8 cellular contexts compared by ENCODE assay signal in the genomic region with DNA sequence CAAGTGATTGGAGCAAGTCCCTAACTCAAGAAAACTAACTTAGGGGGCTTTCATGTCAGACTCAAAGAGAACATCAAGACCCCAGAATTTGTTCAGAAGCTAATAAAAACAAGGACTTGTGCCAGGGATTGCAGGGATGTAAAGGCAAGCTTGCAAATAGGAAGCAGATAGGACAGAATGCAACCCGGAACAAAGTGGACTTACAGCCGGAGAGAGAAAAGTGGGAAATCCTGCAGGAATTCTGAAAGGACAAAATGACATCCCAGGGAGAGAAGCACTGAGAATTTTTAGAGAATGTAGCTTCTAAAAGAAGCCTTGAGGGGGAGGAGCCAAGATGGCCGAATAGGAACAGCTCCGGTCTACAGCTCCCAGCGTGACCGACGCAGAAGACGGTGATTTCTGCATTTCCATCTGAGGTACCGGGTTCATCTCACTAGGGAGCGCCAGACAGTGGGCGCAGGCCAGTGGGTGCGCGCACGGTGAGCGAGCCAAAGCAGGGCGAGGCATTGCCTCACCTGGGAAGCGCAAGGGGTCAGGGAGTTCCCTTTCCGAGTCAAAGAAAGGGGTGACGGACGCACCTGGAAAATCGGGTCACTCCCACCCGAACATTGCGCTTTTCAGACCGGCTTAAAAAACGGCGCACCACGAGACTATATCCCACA.
DNase-seq lines count a peak whose midpoint lies in the region; ATAC-seq, FAIRE-seq and TF ChIP-seq lines count a peak whose summit lies in the region.
"Not testable (repeated sequence)": the region's sequence is repeated elsewhere in the genome, so short reads cannot be mapped to it uniquely, and the experiment has no call there.

No MANE protein-coding gene starts in this region.

- 66% methylated on average over 15 of the region's 27 CpGs for WGBS in HUES64
- WGBS in H1 (ENCODE audit: extremely low coverage in 1 of 2, insufficient coverage in 1 of 2, insufficient read length in 1 of 2, insufficient replicate concordance in 2 of 2, low coverage in 1 of 2, low lambda C conversion rate in 2 of 2, missing lambda C conversion rate in 1 of 2), 2 experiments: 93% methylated on average over 10 of the region's 27 CpGs; no CpG with 5 or more reads in 1 of the 2 experiments

- H2AFZ ChIP-seq in GM23338 (peak overlapping the region; percentile 86; the same call in 1 of the 2 replicates), H1 (ENCODE audit: low read length) (peak overlapping the region; percentile 79)

- ATAC-seq in GM23338: not testable (repeated sequence)

- H3K4me3 ChIP-seq in GM23338 (peak overlapping the region; percentile 17; the same call in 1 of the 2 replicates), HUES64 (ENCODE audit: low read length) (peak overlapping the region; percentile 37), H1 (ENCODE audit: extremely low read depth in 1 of 4, insufficient read depth in 2 of 4, low read depth in 3 of 4, low read length in 4 of 4) (peak overlapping the region in 2 of 4 experiments; percentile 10 to 24; a peak in 2 of 8 replicates), iPS-20b (ENCODE audit: low read length) (peak overlapping the region; percentile 41; the same call in 1 of the 2 replicates)

- 0 out of 2 replicates have a peak overlapping the region, but pooled peaks have one; percentile 75 for H2BK12ac ChIP-seq in H1 (ENCODE audit: low read depth, low read length)

- H3K36me3 ChIP-seq in GM23338 (ENCODE audit: insufficient read depth); HUES64 (ENCODE audit: insufficient read depth, low read length); H1 (ENCODE audit: control insufficient read depth in 2 of 4, insufficient read depth in 4 of 4, low read length in 3 of 4); iPS-20b (ENCODE audit: insufficient read depth, low read depth, low read length): not testable (repeated sequence)

- H3F3A ChIP-seq in GM23338 (replicated peaks; ENCODE audit: low read depth): not testable (repeated sequence)

- H3K9me3 Mint-ChIP-seq in GM23338; progenitor cell of endocrine pancreas (ENCODE audit: low read depth): not testable (repeated sequence)

- H3K9me3 ChIP-seq in HUES64 (ENCODE audit: insufficient read depth, low read depth, low read length); H1 (ENCODE audit: insufficient read depth in 2 of 2, low read depth in 1 of 2, low read length in 1 of 2); iPS-20b (ENCODE audit: insufficient read depth, low read depth, low read length): not testable (repeated sequence)

- not testable (repeated sequence) for H3K23me2 ChIP-seq in H1 (ENCODE audit: low read depth, low read length)

- peak; percentile 44 for DNase-seq in GM23338 (ENCODE audit: low spot score)
- DNase-seq in NCI-H526 (lab: John Stamatoyannopoulos, UW): peak; percentile 30 to 62
- DNase-seq in SW480 (ENCODE audit: low spot score): peak; percentile 24
- peak in 1 of 2 experiments; percentile 47 for DNase-seq in H1 (ENCODE audit: low read depth in 1 of 2, low spot score in 2 of 2)
- DNase-seq in progenitor cell of endocrine pancreas (ENCODE audit: low spot score, unreplicated experiment): not testable (repeated sequence)

- not testable (repeated sequence) for H2BK5ac ChIP-seq in H1 (ENCODE audit: low read depth, low read length)

- TF ChIP-seq EP300 in H1 (IDR thresholded peaks at IDR 0.05; ENCODE audit: borderline replicate concordance in 1 of 2, low read depth in 2 of 2, low read length in 2 of 2): not testable (repeated sequence)

- not testable (repeated sequence) for H2BK20ac ChIP-seq in H1 (ENCODE audit: low read length)

- not testable (repeated sequence) for H3K18ac ChIP-seq in H1 (ENCODE audit: extremely low read depth, low read length)

- H3K79me1 ChIP-seq in H1 (ENCODE audit: low read depth, low read length): not testable (repeated sequence)

- H4K5ac ChIP-seq in H1 (ENCODE audit: insufficient read length, low read depth, low read length): not testable (repeated sequence)

- H3K9me2 ChIP-seq in GM23338 (ENCODE audit: insufficient read depth): not testable (repeated sequence)

- H2BK120ac ChIP-seq in H1 (replicated peaks; ENCODE audit: low read depth, low read length): not testable (repeated sequence)

- H3K79me2 ChIP-seq in GM23338 (replicated peaks; ENCODE audit: insufficient read depth); H1 (ENCODE audit: control insufficient read depth in 1 of 2, insufficient read depth in 2 of 2, low read length in 2 of 2): not testable (repeated sequence)

- not testable (repeated sequence) for H3K27me3 Mint-ChIP-seq in GM23338 (ENCODE audit: insufficient read depth, low read depth, poor library complexity); progenitor cell of endocrine pancreas

- TF ChIP-seq RAD21 in H1 (IDR thresholded peaks at IDR 0.05 in 1 of 2, conservative IDR thresholded peaks at IDR 0.05 in 1 of 2; ENCODE audit: low read depth in 2 of 2, low read length in 2 of 2): not testable (repeated sequence)

- H4K8ac ChIP-seq in H1 (ENCODE audit: extremely low read depth, insufficient read depth, low read length): not testable (repeated sequence)

- H3K14ac ChIP-seq in H1 (ENCODE audit: insufficient read length): not testable (repeated sequence)

- H4K20me1 ChIP-seq in GM23338 (replicated peaks; ENCODE audit: insufficient read depth); H1 (replicated peaks in 1 of 2; ENCODE audit: control insufficient read depth in 1 of 2, insufficient read depth in 2 of 2, low read length in 2 of 2): not testable (repeated sequence)

- peak overlapping the region; percentile 62 for H3K4me2 ChIP-seq in GM23338
- H3K4me2 ChIP-seq in H1 (ENCODE audit: insufficient read depth in 1 of 2, low read depth in 2 of 2, low read length in 2 of 2): peak overlapping the region in 1 of 2 experiments; percentile 59; a peak in 2 of 4 replicates

- H3K56ac ChIP-seq in H1 (replicated peaks; ENCODE audit: insufficient read length, low read depth, low read length): not testable (repeated sequence)

- CTCF ChIA-PET in H1 (lab: Charles Lee; ENCODE audit: partially characterized antibody): interaction anchor here (1.0 to 1.4 kb wide), 2 partner anchors 12 to 80 kb away, joined by 3 to 7 read pairs; no protein-coding TSS in a partner anchor

- H3K23ac ChIP-seq in H1 (ENCODE audit: insufficient read length): not testable (repeated sequence)

- peak overlapping the region; percentile 64 for H3K27ac ChIP-seq in 22Rv1
- H3K27ac ChIP-seq in GM23338 (ENCODE audit: low read depth): 0 out of 2 replicates have a peak overlapping the region, but pooled peaks have one; percentile 67
- H3K27ac ChIP-seq in HUES64 (ENCODE audit: low read depth, low read length); H1 (ENCODE audit: low read depth, low read length); iPS-20b (ENCODE audit: low read length): not testable (repeated sequence)

- H3K9ac ChIP-seq in HUES64 (ENCODE audit: low read depth, low read length): peak overlapping the region; percentile 47; the same call in 1 of the 2 replicates
- not testable (repeated sequence) for H3K9ac ChIP-seq in H1 (replicated peaks in 1 of 4; ENCODE audit: extremely low read depth in 1 of 4, low read depth in 3 of 4, low read length in 3 of 4); iPS-20b (ENCODE audit: low read depth, low read length)

- not testable (repeated sequence) for H3K27me3 ChIP-seq in GM23338 (ENCODE audit: insufficient read depth); HUES64 (ENCODE audit: insufficient read depth, low read length); H1 (replicated peaks in 1 of 4; ENCODE audit: control insufficient read depth in 3 of 4, extremely low read depth in 1 of 4, insufficient read depth in 3 of 4, low read length in 3 of 4); iPS-20b (ENCODE audit: insufficient read depth, low read length)

- peak overlapping the region; percentile 35; the same call in 2 of the 3 replicates for H3K4me3 Mint-ChIP-seq in GM23338
- peak overlapping the region; percentile 55 for H3K4me3 Mint-ChIP-seq in progenitor cell of endocrine pancreas (ENCODE audit: low read depth)

- H4K91ac ChIP-seq in H1 (replicated peaks; ENCODE audit: insufficient read length, low read length): not testable (repeated sequence)

- not testable (repeated sequence) for TF ChIP-seq POLR2A in H1 (IDR thresholded peaks at IDR 0.05; ENCODE audit: control extremely low read depth in 1 of 2, low read depth in 2 of 2, low read length in 2 of 2)

- POLR2A ChIA-PET in H1 (lab: Charles Lee; ENCODE audit: partially characterized antibody): interaction anchor here (0.6 kb wide), 1 partner anchor 1035 kb away, joined by 3 read pairs; no protein-coding TSS in a partner anchor

- H2BK15ac ChIP-seq in H1 (ENCODE audit: low read length): not testable (repeated sequence)

- H3K27ac Mint-ChIP-seq in GM23338: peak overlapping the region; percentile 91; the same call in 1 of the 2 replicates
- H3K27ac Mint-ChIP-seq in progenitor cell of endocrine pancreas: peak overlapping the region; percentile 62

- TF ChIP-seq CTCF in 22Rv1 (IDR thresholded peaks at IDR 0.05): 0 out of 2 replicates have a peak, but pooled peaks have one; percentile 12
- TF ChIP-seq CTCF in GM23338 (conservative IDR thresholded peaks at IDR 0.05; ENCODE audit: low read depth in 2 of 2); H1 (IDR thresholded peaks at IDR 0.05; ENCODE audit: control extremely low read depth in 1 of 3, insufficient read depth in 1 of 3, low read depth in 1 of 3, low read length in 3 of 3); progenitor cell of endocrine pancreas (IDR thresholded peaks at IDR 0.05; ENCODE audit: unreplicated experiment): not testable (repeated sequence)

- not testable (repeated sequence) for H3K4me1 ChIP-seq in GM23338 (ENCODE audit: insufficient read depth); HUES64 (ENCODE audit: insufficient read depth, low read length); H1 (replicated peaks in 1 of 4; ENCODE audit: control insufficient read depth in 3 of 4, insufficient read depth in 4 of 4, low read length in 3 of 4); iPS-20b (ENCODE audit: insufficient read depth, low read length)

- FAIRE-seq in H1 (lab: Jason Lieb, UNC): not testable (repeated sequence)

- not testable (repeated sequence) for H3K4ac ChIP-seq in H1 (replicated peaks; ENCODE audit: insufficient read length, low read depth, low read length)

- not testable (repeated sequence) for H3K4me1 Mint-ChIP-seq in GM23338; progenitor cell of endocrine pancreas (ENCODE audit: low read depth)

- not testable (repeated sequence) for H2AK5ac ChIP-seq in H1 (ENCODE audit: low read depth, low read length)

- not testable (repeated sequence) for H3K36me3 Mint-ChIP-seq in GM23338 (ENCODE audit: low read depth); progenitor cell of endocrine pancreas (ENCODE audit: insufficient read depth)

TF ChIP-seq in H1, 55 proteins besides CTCF, POLR2A, EP300 and RAD21:
- TF ChIP-seq YY1 (IDR thresholded peaks at IDR 0.05; ENCODE audit: low read depth, low read length): 0 out of 2 replicates have a peak, but pooled peaks have one; percentile 13
